ENCODE assay signal across 10 cellular contexts in the genomic region with DNA sequence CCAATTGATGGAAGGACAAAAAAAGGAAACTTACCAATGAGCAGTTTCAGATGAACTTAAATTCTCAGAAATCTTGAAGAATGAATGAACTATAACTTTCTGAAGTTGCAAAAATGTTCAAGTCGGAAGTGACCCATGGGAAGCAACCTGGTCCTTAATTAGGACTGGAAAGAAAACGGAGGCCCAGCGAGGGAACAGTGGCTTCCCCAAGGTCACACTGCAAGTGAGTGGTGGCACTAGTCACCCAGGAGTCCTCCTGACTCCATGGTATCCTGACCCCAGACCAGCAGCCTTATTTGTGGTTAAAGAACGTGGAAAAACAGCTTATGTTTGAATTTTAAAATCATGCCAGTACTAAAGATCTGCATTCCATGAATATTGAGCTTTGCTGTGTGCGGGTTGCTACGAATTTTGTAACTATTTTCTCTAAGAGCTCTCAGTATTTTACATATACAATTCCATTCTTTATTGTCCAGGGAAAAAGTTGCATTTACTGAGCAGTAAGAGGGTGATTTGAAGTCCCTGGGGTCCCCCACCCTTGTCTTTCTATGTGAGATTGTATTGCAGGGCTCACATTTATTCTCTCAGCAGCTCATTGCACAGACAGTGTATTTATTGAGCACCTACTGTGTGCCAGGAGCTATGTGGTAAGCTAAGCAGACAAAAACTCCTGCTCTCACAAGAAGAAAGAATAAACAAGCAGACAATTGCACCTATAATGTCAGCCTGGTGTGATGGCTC.
A peak's percentile ranks its signal among the peaks of the same experiment; 100 is the strongest.
DNase-seq lines count a peak whose midpoint lies in the region; ATAC-seq and TF ChIP-seq lines count a peak whose summit lies in the region.
"Had no signal": no experiment of that assay in that cellular context is flagged by ENCODE, and none has a peak within 500 bp of the region (broad histone marks: within the 10 kb centered on the region; RNA-seq: fewer than 3 reads in every experiment).

No MANE protein-coding gene starts in this region.

- no peak overlapping the region for H3K4me3 ChIP-seq in fibroblast of villous mesenchyme (ENCODE audit: low read depth, low read length)
- H3K4me3 ChIP-seq: mucosa of descending colon had no signal

- no peak for ATAC-seq in stimulated activated naive CD8-positive, alpha-beta T cell treated with anti-CD3 and anti-CD28 coated beads, Interleukin-15, amount 100 ng/mL, for 72 hours
- ATAC-seq in GM18519 (IDR thresholded peaks at IDR 0.05; ENCODE audit: low FRiP score, unreplicated experiment), result no peak
- no peak for ATAC-seq in GM19328 (IDR thresholded peaks at IDR 0.05; ENCODE audit: unreplicated experiment)
- ATAC-seq in HG03432 (IDR thresholded peaks at IDR 0.05; ENCODE audit: unreplicated experiment), result no peak

- H3K27me3 Mint-ChIP-seq in activated T-cell treated with anti-CD3 and anti-CD28 coated beads, Interleukin-2, amount 50 U/mL, for 24 hours, result no peaks in the 10 kb centered on the region
- no peaks in the 10 kb centered on the region for H3K27me3 Mint-ChIP-seq in stimulated activated naive CD8-positive, alpha-beta T cell treated with anti-CD3 and anti-CD28 coated beads, Interleukin-15, amount 100 ng/mL, for 72 hours

- TF ChIP-seq CTCF in fibroblast of villous mesenchyme (IDR thresholded peaks at IDR 0.05; ENCODE audit: insufficient read depth, low read depth, low read length), result no peak

- peak overlapping the region; percentile 77 for H3K4me3 Mint-ChIP-seq in activated T-cell treated with anti-CD3 and anti-CD28 coated beads, Interleukin-2, amount 50 U/mL, for 24 hours
- H3K4me3 Mint-ChIP-seq in stimulated activated naive CD8-positive, alpha-beta T cell treated with anti-CD3 and anti-CD28 coated beads, Interleukin-15, amount 100 ng/mL, for 72 hours, result peak overlapping the region; percentile 84 to 85

- H3K4me1 Mint-ChIP-seq in activated T-cell treated with anti-CD3 and anti-CD28 coated beads, Interleukin-2, amount 50 U/mL, for 24 hours (ENCODE audit: low read depth), result peaks cover 80% of the 10 kb centered on the region
- peaks cover 84% of the 10 kb centered on the region for H3K4me1 Mint-ChIP-seq in stimulated activated naive CD8-positive, alpha-beta T cell treated with anti-CD3 and anti-CD28 coated beads, Interleukin-15, amount 100 ng/mL, for 72 hours

- peaks cover 3% of the 10 kb centered on the region for H3K36me3 Mint-ChIP-seq in activated T-cell treated with anti-CD3 and anti-CD28 coated beads, Interleukin-2, amount 50 U/mL, for 24 hours (ENCODE audit: low read depth)

- peak overlapping the region; percentile 100 for H3K27ac Mint-ChIP-seq in activated T-cell treated with anti-CD3 and anti-CD28 coated beads, Interleukin-2, amount 50 U/mL, for 24 hours
- H3K27ac Mint-ChIP-seq in stimulated activated naive CD8-positive, alpha-beta T cell treated with anti-CD3 and anti-CD28 coated beads, Interleukin-15, amount 100 ng/mL, for 72 hours, result peak overlapping the region; percentile 98

- DNase-seq in activated T-cell treated with anti-CD3 and anti-CD28 coated beads, Interleukin-2, amount 50 U/mL, for 24 hours, result peak; percentile 46
- no peak for DNase-seq in activated T-cell treated with anti-CD3 and anti-CD28 coated beads for 4 hours
- peak; percentile 47 for DNase-seq in UCSD-AML1 (lab: John Stamatoyannopoulos, UW; ENCODE audit: unreplicated experiment)
- DNase-seq in fibroblast of villous mesenchyme (ENCODE audit: low read depth), result peak; percentile 23
- DNase-seq in stimulated activated naive CD8-positive, alpha-beta T cell treated with anti-CD3 and anti-CD28 coated beads, Interleukin-15, amount 100 ng/mL, for 72 hours, result no peak
- DNase-seq: mucosa of descending colon, NCI-H146 had no signal

- H3K9me3 Mint-ChIP-seq in activated T-cell treated with anti-CD3 and anti-CD28 coated beads, Interleukin-2, amount 50 U/mL, for 24 hours, result no peaks in the 10 kb centered on the region
- H3K9me3 Mint-ChIP-seq in stimulated activated naive CD8-positive, alpha-beta T cell treated with anti-CD3 and anti-CD28 coated beads, Interleukin-15, amount 100 ng/mL, for 72 hours, result peaks cover 0 to 5% of the 10 kb centered on the region in 2 donors

Comparison
In these comparisons a context has a peak if more than half of its experiments do, and no peak if none do; other contexts are left out.
1. DNase-seq: peak in activated T-cell treated with anti-CD3 and anti-CD28 coated beads, Interleukin-2, amount 50 U/mL, for 24 hours (single experiment), UCSD-AML1 (single experiment) and fibroblast of villous mesenchyme (single experiment); none in activated T-cell treated with anti-CD3 and anti-CD28 coated beads for 4 hours (single experiment) and stimulated activated naive CD8-positive, alpha-beta T cell treated with anti-CD3 and anti-CD28 coated beads, Interleukin-15, amount 100 ng/mL, for 72 hours (0 of 2).